In genomic region chr11:46391186-46391577, GRCh38 we compare ENCODE assay signal across 13 cellular contexts. TPM values are rescaled to one million over a fixed set of nuclear protein-coding genes. Genes with fewer than 3 reads are reported as not detected.
A peak's percentile ranks its signal among the peaks of the same experiment; 100 is the strongest.
DNase-seq lines count a peak whose midpoint lies in the region; ATAC-seq, FAIRE-seq and TF ChIP-seq lines count a peak whose summit lies in the region.
"Had no signal": no experiment of that assay in that cellular context is flagged by ENCODE, and none has a peak within 500 bp of the region (broad histone marks: within the 10 kb centered on the region; RNA-seq: fewer than 3 reads in every experiment).

No MANE protein-coding gene starts in this region.

- H3K9me3 Mint-ChIP-seq in H9 (no peaks in the 10 kb centered on the region), T-cell (no peaks in the 10 kb centered on the region)
- H3K9me3 Mint-ChIP-seq: activated B cell treated with CpG ODN at 0.5 μM for 24 hours; activated naive CD4-positive, alpha-beta T cell treated with anti-CD3 and anti-CD28 coated beads, Interleukin-2, amount 50 U/mL, for 72 hours had no signal

- H3K4me3 ChIP-seq in AG04449 (ENCODE audit: low read depth, low read length), result peak overlapping the region; percentile 23; the same call in 1 of the 2 replicates
- peak overlapping the region; percentile 81 for H3K4me3 ChIP-seq in K562
- no peak overlapping the region for H3K4me3 ChIP-seq in mesendoderm (ENCODE audit: low read length)

- H4K5ac ChIP-seq in H9 (ENCODE audit: insufficient read length, low read depth, low read length) (no peak overlapping the region), mesendoderm (ENCODE audit: low read length) (no peak overlapping the region)

- H4K8ac ChIP-seq in H9 (replicated peaks; ENCODE audit: insufficient read length, low read depth, low read length) (no peak overlapping the region), mesendoderm (ENCODE audit: low read depth, low read length) (no peak overlapping the region)

- H2BK5ac ChIP-seq in H9 (ENCODE audit: insufficient read length, low read length) (no peak overlapping the region), mesendoderm (ENCODE audit: low read length) (no peak overlapping the region)

- H3K9me1 ChIP-seq in K562 (ENCODE audit: control insufficient read depth, insufficient read depth, low read length), result no peaks in the 10 kb centered on the region

- H3T11ph ChIP-seq in H9 (ENCODE audit: low read length), result no peak overlapping the region

- H2BK120ac ChIP-seq in H9 (ENCODE audit: low read depth, low read length, poor library complexity, severe bottlenecking) (no peak overlapping the region), mesendoderm (ENCODE audit: low read depth, low read length) (no peak overlapping the region)

- intact Hi-C loops in K562 (cut with micrococcal nuclease), result no loop called here

- TF ChIP-seq RAD21 in K562 (CRISPR knock-in tag; conservative IDR thresholded peaks at IDR 0.05 in 1 of 2, IDR thresholded peaks at IDR 0.05 in 1 of 2), result no peak

- no peak overlapping the region for H3K27ac Mint-ChIP-seq in H9
- no peak overlapping the region for H3K27ac Mint-ChIP-seq in T-cell
- H3K27ac Mint-ChIP-seq: activated B cell treated with CpG ODN at 0.5 μM for 24 hours; activated naive CD4-positive, alpha-beta T cell treated with anti-CD3 and anti-CD28 coated beads, Interleukin-2, amount 50 U/mL, for 72 hours had no signal

- no peaks in the 10 kb centered on the region for H3K79me2 ChIP-seq in H9 (ENCODE audit: insufficient read depth, low read length)
- no peaks in the 10 kb centered on the region for H3K79me2 ChIP-seq in K562 (ENCODE audit: control insufficient read depth, insufficient read depth, low read length)
- H3K79me2 ChIP-seq in mesendoderm (ENCODE audit: control insufficient read depth, insufficient read depth, low read length), result no peaks in the 10 kb centered on the region

- H3K9ac ChIP-seq in H9 (ENCODE audit: extremely low read depth, insufficient read length, low read length) (no peak overlapping the region), K562 (ENCODE audit: insufficient read depth in 1 of 2, low read depth in 2 of 2, low read length in 2 of 2) (peak overlapping the region in 1 of 2 experiments; percentile 85; a peak in 3 of 4 replicates), mesendoderm (ENCODE audit: low read length) (no peak overlapping the region)

- H3K23me2 ChIP-seq in H9 (ENCODE audit: insufficient read length, low read depth, low read length, poor library complexity, severe bottlenecking), result peaks cover 15% of the 10 kb centered on the region

- H2BK15ac ChIP-seq in H9 (ENCODE audit: low read depth, low read length) (no peak overlapping the region), mesendoderm (replicated peaks; ENCODE audit: low read depth) (no peak overlapping the region)

- CTCF ChIA-PET in AG04449 (lab: Yijun Ruan, JAX), result interaction anchor here (1.1 to 7.5 kb wide), 13 partner anchors 8 to 226 kb away, joined by 3 to 103 read pairs (median 6); partner anchors contain the start of genes ATG13, CREB3L1 and HARBI1
- CTCF ChIA-PET in K562 (lab: Yijun Ruan, JAX; ENCODE audit: low intra/inter-chr PET ratio), result no interaction called here
- CTCF ChIA-PET in T-cell (lab: Charles Lee), result interaction anchor here in 1 of 2 donors (0.5 kb wide), 1 partner anchor 1423 kb away, joined by 4 read pairs; no protein-coding TSS in a partner anchor

- WGBS in H9 (ENCODE audit: extremely low coverage, insufficient read length, low lambda C conversion rate), result no CpG with 5 or more reads among the region's 31 CpGs
- 6% methylated on average over 16 of the region's 31 CpGs for WGBS in K562 (ENCODE audit: insufficient coverage, low coverage, missing lambda C conversion rate)
- no CpG with 5 or more reads among the region's 31 CpGs for WGBS in mesendoderm (ENCODE audit: extremely low coverage, insufficient coverage, low lambda C conversion rate)

- H3K36me3 Mint-ChIP-seq in H9 (ENCODE audit: insufficient read depth in 1 of 3, low read depth in 3 of 3) (no peaks in the 10 kb centered on the region), T-cell (no peaks in the 10 kb centered on the region)

- no peak overlapping the region for H3K18ac ChIP-seq in H9 (ENCODE audit: insufficient read length, low read depth, low read length)
- H3K18ac ChIP-seq in mesendoderm (ENCODE audit: low read length), result no peak overlapping the region

- H3K4me3 Mint-ChIP-seq in H9, result peak overlapping the region; percentile 56 to 78; a peak in 4 of 5 replicates
- H3K4me3 Mint-ChIP-seq in T-cell, result peak overlapping the region in 1 of 3 donors; percentile 63
- H3K4me3 Mint-ChIP-seq: activated B cell treated with CpG ODN at 0.5 μM for 24 hours had no signal

- H2BK20ac ChIP-seq in H9 (ENCODE audit: low read depth, low read length, poor library complexity, severe bottlenecking), result no peak overlapping the region

- H3K9me3 ChIP-seq in H9 (ENCODE audit: control insufficient read depth, low read depth, low read length) (no peaks in the 10 kb centered on the region), K562 (replicated peaks; ENCODE audit: control insufficient read depth, insufficient read depth, low read depth, low read length) (no peaks in the 10 kb centered on the region)
- H3K9me3 ChIP-seq: sigmoid colon had no signal

- H3K36me3 ChIP-seq in K562 (ENCODE audit: control insufficient read depth, insufficient read depth, low read length) (0 out of 3 replicates have a peak, but pooled peaks cover 3% of the 10 kb centered on the region), mesendoderm (ENCODE audit: control insufficient read depth, insufficient read depth, low read length) (no peaks in the 10 kb centered on the region)

- BruUV-seq in K562 (replicated peaks; lab: Mats Ljungman, UMichigan), result no TSS peak

- H2AFZ ChIP-seq in H9 (ENCODE audit: low read length) (no peak overlapping the region), K562 (ENCODE audit: low read depth, low read length) (peak overlapping the region; percentile 61; the same call in 1 of the 2 replicates)

- H2BK12ac ChIP-seq in H9 (ENCODE audit: insufficient read length, low read depth, low read length), result no peak overlapping the region

- H3K4me2 ChIP-seq in H9 (ENCODE audit: insufficient read depth, insufficient read length, low read length) (peak overlapping the region; percentile 70), K562 (ENCODE audit: insufficient read depth, low read length) (peak overlapping the region; percentile 17; the same call in 1 of the 2 replicates), mesendoderm (ENCODE audit: low read length) (peak overlapping the region; percentile 25)

- TF ChIP-seq POLR2A in K562 (conservative IDR thresholded peaks at IDR 0.05), result no peak

- H3K4me1 Mint-ChIP-seq in H9 (peaks cover 31 to 43% of the 10 kb centered on the region in 2 experiments), T-cell (peaks cover 27 to 38% (median 30%) of the 10 kb centered on the region in 3 donors)

- H3K23ac ChIP-seq in H9 (ENCODE audit: insufficient read length, low read depth, low read length) (no peak overlapping the region), mesendoderm (ENCODE audit: low read length) (no peak overlapping the region)

- H3K79me1 ChIP-seq in H9 (ENCODE audit: insufficient read depth, low read depth, low read length, poor library complexity, severe bottlenecking), result no peaks in the 10 kb centered on the region
- no peaks in the 10 kb centered on the region for H3K79me1 ChIP-seq in mesendoderm (ENCODE audit: low read length)

- TF ChIP-seq EP300 in K562 (IDR thresholded peaks at IDR 0.05; ENCODE audit: low read length), result no peak

- H3K27me3 Mint-ChIP-seq in H9 (ENCODE audit: low read depth) (peaks cover 71% of the 10 kb centered on the region), T-cell (peaks cover 29 to 51% of the 10 kb centered on the region in 2 donors)

- FAIRE-seq in K562 (lab: Jason Lieb, UNC), result no peak
- FAIRE-seq: GM18507 had no signal

- H2AK5ac ChIP-seq in H9 (ENCODE audit: insufficient read length, low read length), result no peak overlapping the region
- no peak overlapping the region for H2AK5ac ChIP-seq in mesendoderm (ENCODE audit: low read length)

- no peak for DNase-seq in AG04449 (ENCODE audit: low read depth, low spot score)
- no peak for DNase-seq in H9
- DNase-seq in K562 (ENCODE audit: extremely low read depth in 1 of 4, low spot score in 3 of 4), result peak in 2 of 4 experiments; percentile 34 to 38
- no peak for DNase-seq in mesendoderm
- no peak for DNase-seq in T-cell
- DNase-seq in HPDE6-E6E7 (ENCODE audit: extremely low spot score), result no peak
- DNase-seq: activated B cell treated with CpG ODN at 0.5 μM for 24 hours had no signal

- no peak for TF ChIP-seq CTCF in AG04449 (IDR thresholded peaks at IDR 0.05; ENCODE audit: insufficient read depth, low read length, missing control alignments)
- no peak for TF ChIP-seq CTCF in H9 (conservative IDR thresholded peaks at IDR 0.05)
- TF ChIP-seq CTCF in K562 (IDR thresholded peaks at IDR 0.05 in 2 of 3, conservative IDR thresholded peaks at IDR 0.05 in 1 of 3; ENCODE audit: insufficient read depth in 2 of 3, low read depth in 1 of 3, low read length in 3 of 3), result no peak

- no peak overlapping the region for H3K56ac ChIP-seq in H9 (ENCODE audit: insufficient read length, low read depth, low read length)
- no peak overlapping the region for H3K56ac ChIP-seq in mesendoderm (ENCODE audit: low read length)

- H3K14ac ChIP-seq in H9 (ENCODE audit: insufficient read depth, low read length), result no peak overlapping the region

- no peak overlapping the region for H4K91ac ChIP-seq in H9 (ENCODE audit: insufficient read length, low read depth, low read length)

- no peak for ATAC-seq in K562
- no peak for ATAC-seq in T-cell (replicated peaks in 1 of 4)
- no peak for ATAC-seq in HG03139 (IDR thresholded peaks at IDR 0.05; ENCODE audit: unreplicated experiment)
- ATAC-seq in HG02938 (IDR thresholded peaks at IDR 0.05; ENCODE audit: unreplicated experiment), result no peak

- H3K4me1 ChIP-seq in H9 (ENCODE audit: insufficient read depth, low read length) (peaks cover 3% of the 10 kb centered on the region; the same call in 1 of the 2 replicates), K562 (replicated peaks in 1 of 2; ENCODE audit: control insufficient read depth in 2 of 2, insufficient read depth in 2 of 2, low read length in 2 of 2) (peaks cover 19 to 61% of the 10 kb centered on the region in 2 experiments), mesendoderm (ENCODE audit: control insufficient read depth, low read depth, low read length) (peaks cover 6% of the 10 kb centered on the region)

- POLR2A ChIA-PET in AG04449 (lab: Yijun Ruan, JAX) (no interaction called here), K562 (lab: Yijun Ruan, JAX) (interaction anchor here (0.5 to 1.3 kb wide), 6 partner anchors 10 to 289 kb away, joined by 3 to 7 read pairs (median 3); partner anchors contain the start of gene MDK), T-cell (lab: Charles Lee) (interaction anchor here in 1 of 2 donors (0.6 kb wide), 1 partner anchor 223 kb away, joined by 3 read pairs; no protein-coding TSS in a partner anchor)

- H3K27me3 ChIP-seq in H9 (ENCODE audit: insufficient read depth, low read length) (peaks cover 20% of the 10 kb centered on the region; the same call in 1 of the 2 replicates), K562 (ENCODE audit: control insufficient read depth in 2 of 2, insufficient read depth in 2 of 2, low read length in 2 of 2) (peaks cover 0 to 11% of the 10 kb centered on the region in 2 experiments; a peak in 1 of 5 replicates), mesendoderm (ENCODE audit: insufficient read depth, low read length, poor library complexity) (peaks cover 16% of the 10 kb centered on the region)

- no peak overlapping the region for H3K4ac ChIP-seq in H9 (ENCODE audit: low read depth, low read length)
- no peak overlapping the region for H3K4ac ChIP-seq in mesendoderm (ENCODE audit: low read depth, low read length)

- no peak overlapping the region for H3K27ac ChIP-seq in H9 (ENCODE audit: insufficient read length, low read depth, low read length)
- H3K27ac ChIP-seq in K562 (ENCODE audit: extremely low read depth, low read depth, low read length), result no peak overlapping the region
- H3K27ac ChIP-seq in mesendoderm (ENCODE audit: low read depth, low read length), result no peak overlapping the region
- H3K27ac ChIP-seq: sigmoid colon had no signal

- in situ Hi-C loops in K562 (cut with MboI), result no loop called here

- H4K20me1 ChIP-seq in H9 (ENCODE audit: control insufficient read depth, insufficient read depth, insufficient read length) (no peaks in the 10 kb centered on the region), K562 (replicated peaks; ENCODE audit: control insufficient read depth, insufficient read depth, low read length) (peaks cover 16% of the 10 kb centered on the region)

RNA-seq across cellular contexts. Expression of gene CHRM4, which starts 0.4 kb away (rescaled TPM):
- total RNA-seq in H9 (2021) (1.0 and 1.1 TPM in 2 replicates), K562 (2014; rRNA removed) (0.73 and 1.3 TPM in 2 replicates), K562 (2014; rRNA removed; fragmentation: Illumina TruSeq; extraction: Trizol) (0.19 and 0.22 TPM in 2 replicates), K562 (2015; rRNA removed; fragmentation: Illumina TruSeq; extraction: Trizol) (0.22 and 0.49 TPM in 2 replicates), K562 (2021) (0.89 and 1.0 TPM in 2 replicates), T-cell (1 to 10 TPM in 2 of 5 donors, under 1 TPM in 2, not detected in 1; 0.18 to 3.9 (median 1.5) TPM)
- 1.0 and 3.7 TPM in 2 replicates for total RNA-seq in K562 (2011; cell fraction: chromatin; rRNA removed; ENCODE audit: low replicate concordance)
- 1.6 and 4.0 TPM in 2 replicates for total RNA-seq in K562 (2011; cell fraction: nucleolus; rRNA removed)
- total RNA-seq in K562 (2011; cell fraction: nucleoplasm; rRNA removed), result 1.2 TPM in 2 replicates
- polyA plus RNA-seq in K562 (2011; rRNA removed) (0.62 and 0.74 TPM in 2 replicates), K562 (2014; fragmentation: Illumina TruSeq; extraction: Trizol) (0.40 and 0.76 TPM in 2 replicates), K562 (2014; fragmentation: Nextera tagmentation; extraction: Ambion mirVana) (not detected), K562 (2014; rRNA removed) (0.33 and 0.58 TPM in 2 replicates)
- polyA plus RNA-seq in K562 (2011; cell fraction: cytosol; rRNA removed), result 0.84 and 2.3 TPM in 2 replicates
- 0.60 and 1.5 TPM in 2 replicates for polyA plus RNA-seq in K562 (2011; cell fraction: nucleus; rRNA removed)
- polyA plus RNA-seq in K562 (2012), result 0.35 and 0.68 TPM in 2 replicates
- polyA minus RNA-seq in K562 (2011; rRNA and poly(A)+ RNA removed), result 0.42 and 1.1 TPM in 2 replicates
- 1.6 TPM in 1 of 2 replicates, not detected in the other for polyA minus RNA-seq in K562 (2011; cell fraction: cytosol; rRNA and poly(A)+ RNA removed)
- 0.89 and 2.6 TPM in 2 replicates for polyA minus RNA-seq in K562 (2011; cell fraction: nucleus; rRNA and poly(A)+ RNA removed)
- polyA plus RNA-seq in mesendoderm (2013, experiment 1 of 2), result 0.14 TPM
- polyA plus RNA-seq in mesendoderm (2013, experiment 2 of 2), result 0.15 TPM
- polyA plus RNA-seq: liver had no signal

RNA-seq across cellular contexts. Expression of gene MDK, which starts 9.7 kb away (rescaled TPM):
- 392 and 407 TPM in 2 replicates for total RNA-seq in H9 (2021)
- total RNA-seq in K562 (2011; cell fraction: chromatin; rRNA removed; ENCODE audit: low replicate concordance), result 91.4 and 271 TPM in 2 replicates
- 402 and 460 TPM in 2 replicates for total RNA-seq in K562 (2011; cell fraction: nucleolus; rRNA removed)
- total RNA-seq in K562 (2011; cell fraction: nucleoplasm; rRNA removed), result 333 and 334 TPM in 2 replicates
- 478 and 553 TPM in 2 replicates for total RNA-seq in K562 (2014; rRNA removed)
- total RNA-seq in K562 (2014; rRNA removed; fragmentation: Illumina TruSeq; extraction: Trizol), result 91.5 and 123 TPM in 2 replicates
- total RNA-seq in K562 (2015; rRNA removed; fragmentation: Illumina TruSeq; extraction: Trizol), result 269 and 279 TPM in 2 replicates
- 396 and 429 TPM in 2 replicates for total RNA-seq in K562 (2021)
- polyA plus RNA-seq in K562 (2011; rRNA removed), result 343 and 350 TPM in 2 replicates
- 540 and 788 TPM in 2 replicates for polyA plus RNA-seq in K562 (2011; cell fraction: cytosol; rRNA removed)
- polyA plus RNA-seq in K562 (2011; cell fraction: nucleus; rRNA removed), result 206 and 271 TPM in 2 replicates
- 413 and 460 TPM in 2 replicates for polyA plus RNA-seq in K562 (2012)
- 661 and 667 TPM in 2 replicates for polyA plus RNA-seq in K562 (2014; fragmentation: Illumina TruSeq; extraction: Trizol)
- 10 to 100 TPM; 20.7 to 61.7 TPM for polyA plus RNA-seq in K562 (2014; fragmentation: Nextera tagmentation; extraction: Ambion mirVana)
- 700 and 703 TPM in 2 replicates for polyA plus RNA-seq in K562 (2014; rRNA removed)
- 33.7 and 59.6 TPM in 2 replicates for polyA minus RNA-seq in K562 (2011; rRNA and poly(A)+ RNA removed)
- 108 and 146 TPM in 2 replicates for polyA minus RNA-seq in K562 (2011; cell fraction: cytosol; rRNA and poly(A)+ RNA removed)
- 24.1 and 38.4 TPM in 2 replicates for polyA minus RNA-seq in K562 (2011; cell fraction: nucleus; rRNA and poly(A)+ RNA removed)
- polyA plus RNA-seq in mesendoderm (2013, experiment 1 of 2), result 371 TPM
- 374 TPM for polyA plus RNA-seq in mesendoderm (2013, experiment 2 of 2)
- total RNA-seq in T-cell, result 1 to 10 TPM; 5.8 to 8.6 (median 8.3) TPM

RNA-seq across cellular contexts. Expression of gene DGKZ, which starts 43.9 kb away (rescaled TPM):
- total RNA-seq in H9 (2021) (68.8 and 68.9 TPM in 2 replicates), K562 (2014; rRNA removed) (78.5 and 108 TPM in 2 replicates), K562 (2014; rRNA removed; fragmentation: Illumina TruSeq; extraction: Trizol) (10.9 and 13.6 TPM in 2 replicates), K562 (2015; rRNA removed; fragmentation: Illumina TruSeq; extraction: Trizol) (44.2 and 47.5 TPM in 2 replicates), K562 (2021) (87.8 and 100 TPM in 2 replicates), T-cell (100 to 1,000 TPM; 235 to 318 (median 251) TPM)
- 71.0 and 248 TPM in 2 replicates for total RNA-seq in K562 (2011; cell fraction: chromatin; rRNA removed; ENCODE audit: low replicate concordance)
- 153 and 166 TPM in 2 replicates for total RNA-seq in K562 (2011; cell fraction: nucleolus; rRNA removed)
- total RNA-seq in K562 (2011; cell fraction: nucleoplasm; rRNA removed), result 88.0 and 98.6 TPM in 2 replicates
- polyA plus RNA-seq in K562 (2011; rRNA removed) (28.2 and 49.4 TPM in 2 replicates), K562 (2014; fragmentation: Illumina TruSeq; extraction: Trizol) (48.8 and 66.2 TPM in 2 replicates), K562 (2014; fragmentation: Nextera tagmentation; extraction: Ambion mirVana) (under 1 TPM; 0.51 to 0.71 TPM), K562 (2014; rRNA removed) (73.5 and 77.9 TPM in 2 replicates)
- 55.4 and 121 TPM in 2 replicates for polyA plus RNA-seq in K562 (2011; cell fraction: cytosol; rRNA removed)
- polyA plus RNA-seq in K562 (2011; cell fraction: nucleus; rRNA removed), result 203 and 295 TPM in 2 replicates
- 64.0 and 103 TPM in 2 replicates for polyA plus RNA-seq in K562 (2012)
- 18.5 and 28.5 TPM in 2 replicates for polyA minus RNA-seq in K562 (2011; rRNA and poly(A)+ RNA removed)
- 53.9 and 65.8 TPM in 2 replicates for polyA minus RNA-seq in K562 (2011; cell fraction: cytosol; rRNA and poly(A)+ RNA removed)
- 59.1 and 64.5 TPM in 2 replicates for polyA minus RNA-seq in K562 (2011; cell fraction: nucleus; rRNA and poly(A)+ RNA removed)
- polyA plus RNA-seq in mesendoderm (2013, experiment 1 of 2), result 67.4 TPM
- 62.6 TPM for polyA plus RNA-seq in mesendoderm (2013, experiment 2 of 2)

Comparison
In these comparisons a context has a peak if more than half of its experiments do, and no peak if none do; other contexts are left out.
1. H3K4me2 ChIP-seq: peak in every context shown above with its lines; median percentile 70 in H9; 25 in mesendoderm; 17 in K562.
2. RNA of gene MDK, which starts 9.7 kb away (total RNA-seq): 91.4 to 553 TPM in K562 and 392 to 407 TPM in H9; 5.8 to 8.6 TPM in T-cell; every median in the first group is over 4 times any median in the second.